ENCODE assay signal across 14 cellular contexts in the genomic region with DNA sequence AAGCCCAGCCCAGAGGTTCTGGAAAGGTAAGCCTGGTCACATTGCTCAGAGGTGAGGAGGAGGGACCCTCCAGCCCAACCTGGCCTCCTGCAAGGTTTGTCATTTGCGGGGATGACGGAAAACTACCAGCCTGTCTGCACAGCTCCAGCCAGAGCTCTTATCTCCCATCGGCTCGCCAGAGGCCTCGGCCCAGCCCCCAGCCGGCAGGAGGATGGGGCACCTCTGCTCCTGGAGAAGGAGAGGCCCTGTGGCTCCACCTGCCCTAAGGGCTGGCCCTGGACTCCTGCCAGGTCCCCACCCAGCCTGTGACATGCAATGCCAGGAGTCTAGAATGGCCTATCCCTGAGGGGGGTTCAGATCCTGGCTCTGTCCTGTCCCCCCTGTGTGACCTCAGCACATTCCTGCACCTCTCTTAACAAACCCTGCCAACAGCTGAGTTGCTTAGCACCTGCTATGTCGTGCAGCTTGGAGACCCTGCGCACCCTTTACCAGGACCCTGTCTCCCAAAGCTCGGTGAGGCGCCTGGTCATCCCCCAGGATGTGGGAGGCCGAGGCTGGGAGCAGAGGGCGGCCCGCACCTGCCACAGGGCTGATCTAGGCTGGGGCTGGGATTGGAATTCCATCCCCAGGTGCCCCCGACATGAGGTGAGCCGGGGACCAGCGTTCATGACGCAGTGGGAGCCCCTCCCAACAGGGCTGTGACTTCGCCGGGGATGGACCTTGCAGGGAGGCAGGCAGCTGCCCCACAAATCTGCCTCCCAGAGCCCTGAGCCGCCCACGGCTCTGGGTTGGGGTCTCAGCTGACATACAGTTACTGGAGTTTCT. TPM values are rescaled to one million over a fixed set of nuclear protein-coding genes. Genes with fewer than 3 reads are reported as not detected.
DNase-seq lines count a peak whose midpoint lies in the region; ATAC-seq and TF ChIP-seq lines count a peak whose summit lies in the region.
"Had no signal": no experiment of that assay in that cellular context is flagged by ENCODE, and none has a peak within 500 bp of the region (broad histone marks: within the 10 kb centered on the region; RNA-seq: fewer than 3 reads in every experiment).

No MANE protein-coding gene starts in this region.

- no peaks in the 10 kb centered on the region for H3K27me3 Mint-ChIP-seq in activated CD4-positive, alpha-beta T cell treated with anti-CD3 and anti-CD28 coated beads for 36 hours
- H3K27me3 Mint-ChIP-seq: activated CD4-positive, alpha-beta memory T cell treated with anti-CD3 and anti-CD28 coated beads for 36 hours had no signal

- H3K79me2 ChIP-seq in trophoblast cell (ENCODE audit: control insufficient read depth, insufficient read depth, low read length, poor library complexity) = no peaks in the 10 kb centered on the region

- H3K4me1 Mint-ChIP-seq in activated CD4-positive, alpha-beta T cell treated with anti-CD3 and anti-CD28 coated beads for 36 hours = no peaks in the 10 kb centered on the region

- H2AK5ac ChIP-seq in trophoblast cell (ENCODE audit: low read length) = peak overlapping the region; percentile 50

- no peaks in the 10 kb centered on the region for H3K36me3 Mint-ChIP-seq in activated CD4-positive, alpha-beta T cell treated with anti-CD3 and anti-CD28 coated beads for 36 hours (ENCODE audit: low read depth)
- H3K36me3 Mint-ChIP-seq: activated CD4-positive, alpha-beta memory T cell treated with anti-CD3 and anti-CD28 coated beads for 36 hours; naive thymus-derived CD8-positive, alpha-beta T cell had no signal

- H3K27ac ChIP-seq in trophoblast cell (ENCODE audit: low read depth, low read length) = peak overlapping the region; percentile 21
- no peak overlapping the region for H3K27ac ChIP-seq in vagina
- H3K27ac ChIP-seq in upper lobe of right lung = no peak overlapping the region
- H3K27ac ChIP-seq: lower lobe of right lung, prostate gland had no signal

- POLR2A ChIA-PET in activated CD4-positive, alpha-beta T cell treated with anti-CD3 and anti-CD28 coated beads for 36 hours (lab: Charles Lee) = no interaction called here

- no peak overlapping the region for H4K12ac ChIP-seq in trophoblast cell (ENCODE audit: low read depth, low read length)

- ATAC-seq in activated CD4-positive, alpha-beta T cell treated with anti-CD3 and anti-CD28 coated beads for 36 hours = peak; percentile 18
- ATAC-seq in GM19463 (IDR thresholded peaks at IDR 0.05; ENCODE audit: unreplicated experiment) = no peak
- no peak for ATAC-seq in upper lobe of right lung
- ATAC-seq: lower lobe of right lung; naive thymus-derived CD8-positive, alpha-beta T cell had no signal

- H3K18ac ChIP-seq in trophoblast cell (ENCODE audit: low read length) = peak overlapping the region; percentile 33

- whole genome bisulfite sequencing in trophoblast cell (ENCODE audit: extremely low coverage, insufficient coverage, insufficient read length) = no CpG with 5 or more reads among the region's 21 CpGs

- H4K8ac ChIP-seq in trophoblast cell (ENCODE audit: low read depth, low read length) = no peak overlapping the region

- H3K4me3 Mint-ChIP-seq in activated CD4-positive, alpha-beta T cell treated with anti-CD3 and anti-CD28 coated beads for 36 hours = no peak overlapping the region
- H3K4me3 Mint-ChIP-seq: activated CD4-positive, alpha-beta memory T cell treated with anti-CD3 and anti-CD28 coated beads for 36 hours; naive thymus-derived CD8-positive, alpha-beta T cell had no signal

- H2BK12ac ChIP-seq in trophoblast cell (ENCODE audit: low read length) = peak overlapping the region; percentile 55

- no peak for TF ChIP-seq POLR2A in vagina (IDR thresholded peaks at IDR 0.05)

- no peak overlapping the region for H3K23ac ChIP-seq in trophoblast cell (ENCODE audit: low read length)

- peak overlapping the region; percentile 40 for H2AFZ ChIP-seq in trophoblast cell (ENCODE audit: insufficient read depth, low read length, poor library complexity)

- no peaks in the 10 kb centered on the region for H3K9me3 Mint-ChIP-seq in activated CD4-positive, alpha-beta T cell treated with anti-CD3 and anti-CD28 coated beads for 36 hours (ENCODE audit: low read depth)
- H3K9me3 Mint-ChIP-seq: activated CD4-positive, alpha-beta memory T cell treated with anti-CD3 and anti-CD28 coated beads for 36 hours had no signal

- CTCF ChIA-PET in activated CD4-positive, alpha-beta T cell treated with anti-CD3 and anti-CD28 coated beads for 36 hours (lab: Charles Lee) = no interaction called here

- H3K4me1 ChIP-seq in trophoblast cell (ENCODE audit: control insufficient read depth in 1 of 2, insufficient read depth in 2 of 2, low read length in 2 of 2) (peaks cover 20 to 23% of the 10 kb centered on the region in 2 experiments), vagina (peaks cover 10% of the 10 kb centered on the region), upper lobe of right lung (no peaks in the 10 kb centered on the region)
- H3K4me1 ChIP-seq: lower lobe of right lung, prostate gland had no signal

- peak overlapping the region; percentile 63 for H4K91ac ChIP-seq in trophoblast cell (ENCODE audit: low read depth, low read length)

- H3K9me3 ChIP-seq in trophoblast cell (ENCODE audit: insufficient read depth, low read depth, low read length) = peaks cover 4% of the 10 kb centered on the region
- no peaks in the 10 kb centered on the region for H3K9me3 ChIP-seq in vagina
- no peaks in the 10 kb centered on the region for H3K9me3 ChIP-seq in upper lobe of right lung
- H3K9me3 ChIP-seq: lower lobe of right lung, prostate gland had no signal

- intact Hi-C loops in activated CD4-positive, alpha-beta T cell treated with anti-CD3 and anti-CD28 coated beads for 36 hours (cut with DNase I, micrococcal nuclease) = loop anchor here in 1 of 2 experiments (1.0 kb wide), 1 partner anchor 174 kb away; no protein-coding TSS in a partner anchor
- intact Hi-C loops in vagina (cut with DNase I) = no loop called here
- intact Hi-C loops in upper lobe of right lung (cut with DNase I) = no loop called here

- H3K4me3 ChIP-seq in trophoblast cell (ENCODE audit: low read depth, low read length) (no peak overlapping the region), vagina (no peak overlapping the region), upper lobe of right lung (no peak overlapping the region)
- H3K4me3 ChIP-seq: lower lobe of right lung, prostate gland had no signal

- peak overlapping the region; percentile 31 for H2BK5ac ChIP-seq in trophoblast cell (ENCODE audit: low read depth, low read length, poor library complexity)

- H3K79me1 ChIP-seq in trophoblast cell (ENCODE audit: low read length) = peaks cover 4% of the 10 kb centered on the region

- H3K36me3 ChIP-seq in trophoblast cell (ENCODE audit: control insufficient read depth in 1 of 2, insufficient read depth in 2 of 2, low read length in 2 of 2) (no peaks in the 10 kb centered on the region), vagina (no peaks in the 10 kb centered on the region), upper lobe of right lung (no peaks in the 10 kb centered on the region)
- H3K36me3 ChIP-seq: lower lobe of right lung, prostate gland had no signal

- peak overlapping the region; percentile 16 for H3K9ac ChIP-seq in trophoblast cell (ENCODE audit: low read length)

- TF ChIP-seq CTCF in vagina (IDR thresholded peaks at IDR 0.05) (no peak), upper lobe of right lung (IDR thresholded peaks at IDR 0.05) (no peak)

- H3K27me3 ChIP-seq in trophoblast cell (ENCODE audit: insufficient read depth, low read length) (no peaks in the 10 kb centered on the region), vagina (no peaks in the 10 kb centered on the region), upper lobe of right lung (peaks cover 14% of the 10 kb centered on the region)

- no peak for DNase-seq in activated CD4-positive, alpha-beta T cell treated with anti-CD3 and anti-CD28 coated beads for 36 hours
- no peak for DNase-seq in activated CD4-positive, alpha-beta T cell treated with anti-CD3 and anti-CD28 coated beads for 4 hours
- DNase-seq in HuH-7 (ENCODE audit: low spot score) (peak; percentile 81), SW480 (ENCODE audit: low spot score) (peak; percentile 91), trophoblast cell (peak; percentile 5 to 15), vagina (ENCODE audit: extremely low spot score in 2 of 2) (no peak), upper lobe of right lung (no peak)
- DNase-seq: activated CD4-positive, alpha-beta memory T cell treated with anti-CD3 and anti-CD28 coated beads for 36 hours; amniotic stem cell; foreskin fibroblast; lower lobe of right lung had no signal

- no peak overlapping the region for H3K27ac Mint-ChIP-seq in activated CD4-positive, alpha-beta T cell treated with anti-CD3 and anti-CD28 coated beads for 36 hours
- H3K27ac Mint-ChIP-seq: activated CD4-positive, alpha-beta memory T cell treated with anti-CD3 and anti-CD28 coated beads for 36 hours; naive thymus-derived CD8-positive, alpha-beta T cell had no signal

- H3K14ac ChIP-seq in trophoblast cell (ENCODE audit: low read length) = peak overlapping the region; percentile 61

- peak overlapping the region; percentile 29 for H3K4me2 ChIP-seq in trophoblast cell (ENCODE audit: low read length)

- H2BK120ac ChIP-seq in trophoblast cell (ENCODE audit: insufficient read depth, low read length, poor library complexity) = peak overlapping the region; percentile 56

- H3K4ac ChIP-seq in trophoblast cell (ENCODE audit: low read depth, low read length) = no peak overlapping the region

RNA-seq across cellular contexts. Expression of a gene that starts 14.4 kb away (rescaled TPM):
- not detected for total RNA-seq in activated CD4-positive, alpha-beta T cell treated with anti-CD3 and anti-CD28 coated beads for 36 hours
- 5.4 and 6.4 TPM in 2 replicates for polyA plus RNA-seq in trophoblast cell (2013)
- 17.2 TPM for total RNA-seq in vagina
- 7.3 TPM for total RNA-seq in upper lobe of right lung
- total RNA-seq: activated CD4-positive, alpha-beta memory T cell treated with anti-CD3 and anti-CD28 coated beads for 36 hours; naive thymus-derived CD8-positive, alpha-beta T cell had no signal
- polyA plus RNA-seq: naive thymus-derived CD8-positive, alpha-beta T cell had no signal

Comparison
In these comparisons a context has a peak if more than half of its experiments do, and no peak if none do; other contexts are left out.
1. DNase-seq: peak in HuH-7 (single experiment), SW480 (single experiment) and trophoblast cell (2 of 2); none in activated CD4-positive, alpha-beta T cell treated with anti-CD3 and anti-CD28 coated beads for 36 hours (single experiment), activated CD4-positive, alpha-beta T cell treated with anti-CD3 and anti-CD28 coated beads for 4 hours (0 of 2), vagina (0 of 2) and upper lobe of right lung (single experiment).